ENCODE assay signal across 6 cellular contexts in the genomic region with DNA sequence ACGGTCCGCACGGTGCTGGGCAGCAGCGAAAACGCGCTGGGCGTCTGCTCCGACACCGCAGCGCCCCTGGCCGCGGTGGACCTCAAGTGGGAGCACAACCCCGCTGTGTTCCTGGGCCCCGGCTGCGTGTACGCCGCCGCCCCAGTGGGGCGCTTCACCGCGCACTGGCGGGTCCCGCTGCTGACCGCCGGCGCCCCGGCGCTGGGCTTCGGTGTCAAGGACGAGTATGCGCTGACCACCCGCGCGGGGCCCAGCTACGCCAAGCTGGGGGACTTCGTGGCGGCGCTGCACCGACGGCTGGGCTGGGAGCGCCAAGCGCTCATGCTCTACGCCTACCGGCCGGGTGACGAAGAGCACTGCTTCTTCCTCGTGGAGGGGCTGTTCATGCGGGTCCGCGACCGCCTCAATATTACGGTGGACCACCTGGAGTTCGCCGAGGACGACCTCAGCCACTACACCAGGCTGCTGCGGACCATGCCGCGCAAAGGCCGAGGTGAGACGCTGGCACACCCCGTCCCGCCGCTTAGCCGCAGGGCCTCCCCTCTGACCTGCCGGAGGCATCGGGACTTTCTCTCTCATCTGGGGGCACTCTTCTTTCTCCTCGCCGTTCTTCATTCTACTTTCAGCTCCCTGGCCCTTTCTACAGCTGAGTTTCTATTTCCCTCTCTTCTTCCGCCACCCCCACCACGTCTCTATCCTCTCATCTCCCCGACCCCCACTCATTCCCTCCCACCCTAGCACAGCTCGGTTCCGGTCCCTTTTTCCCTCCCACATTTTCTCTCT. TPM values are rescaled to one million over a fixed set of nuclear protein-coding genes. Genes with fewer than 3 reads are reported as not detected.
DNase-seq lines count a peak whose midpoint lies in the region; ATAC-seq and TF ChIP-seq lines count a peak whose summit lies in the region.

No MANE protein-coding gene starts in this region.

- TF ChIP-seq CTCF in Panc1 (IDR thresholded peaks at IDR 0.05) (no peak), chondrocyte (IDR thresholded peaks at IDR 0.05) (peak; percentile 56), osteoblast (IDR thresholded peaks at IDR 0.05; ENCODE audit: extremely low read depth, low read depth, low read length) (no peak)

- no peaks in the 10 kb centered on the region for H3K79me2 ChIP-seq in osteoblast (ENCODE audit: insufficient read depth, low read length)

- H3K27me3 ChIP-seq in Panc1 (ENCODE audit: control insufficient read depth, insufficient read depth, low read length) (peaks cover 7% of the 10 kb centered on the region), osteoblast (ENCODE audit: insufficient read depth, low read length) (peaks cover 47% of the 10 kb centered on the region)

- H3K27ac ChIP-seq in Panc1 (ENCODE audit: low read length), result no peak overlapping the region
- H3K27ac ChIP-seq in osteoblast (ENCODE audit: low read depth, low read length), result no peak overlapping the region

- H3K9me3 Mint-ChIP-seq in chondrocyte (ENCODE audit: low read depth), result no peaks in the 10 kb centered on the region

- no peaks in the 10 kb centered on the region for H3K36me3 Mint-ChIP-seq in chondrocyte (ENCODE audit: low read depth)

- H3K4me3 ChIP-seq in Panc1 (ENCODE audit: low read depth in 2 of 2, low read length in 2 of 2) (peak overlapping the region; percentile 33 to 63), osteoblast (ENCODE audit: insufficient read depth, low read length) (peak overlapping the region; percentile 59)

- H4K20me1 ChIP-seq in osteoblast (ENCODE audit: insufficient read depth, low read length), result no peaks in the 10 kb centered on the region

- H3K4me2 ChIP-seq in osteoblast (ENCODE audit: insufficient read depth, low read length), result peak overlapping the region; percentile 79

- H3K9me3 ChIP-seq in Panc1 (ENCODE audit: control insufficient read depth, insufficient read depth, low read depth, low read length), result no peaks in the 10 kb centered on the region
- H3K9me3 ChIP-seq in osteoblast (ENCODE audit: low read depth, low read length), result no peaks in the 10 kb centered on the region

- H3K4me1 ChIP-seq in Panc1 (ENCODE audit: control insufficient read depth, insufficient read depth, low read length), result peaks cover 10% of the 10 kb centered on the region; the same call in 1 of the 2 replicates
- H3K4me1 ChIP-seq in osteoblast (ENCODE audit: insufficient read depth, low read length), result peaks cover 11% of the 10 kb centered on the region

- POLR2A ChIA-PET in Panc1 (lab: Charles Lee), result interaction anchor here (0.5 kb wide), 1 partner anchor 14 kb away, joined by 6 read pairs; no protein-coding TSS in a partner anchor

- no TSS peak for BruUV-seq in Panc1 (replicated peaks; lab: Mats Ljungman, UMichigan)

- CTCF ChIA-PET in Panc1 (lab: Charles Lee), result interaction anchor here (0.7 kb wide), 1 partner anchor 326 kb away, joined by 19 read pairs; no protein-coding TSS in a partner anchor

- H3K36me3 ChIP-seq in Panc1 (ENCODE audit: control insufficient read depth, insufficient read depth, low read length) (no peaks in the 10 kb centered on the region), osteoblast (ENCODE audit: insufficient read depth, low read length) (no peaks in the 10 kb centered on the region)

- H3K27ac Mint-ChIP-seq in chondrocyte (ENCODE audit: unreplicated experiment), result no peak overlapping the region

- peak; percentile 67 for ATAC-seq in Panc1
- no peak for ATAC-seq in GM18870 (IDR thresholded peaks at IDR 0.05; ENCODE audit: unreplicated experiment)

- H2AFZ ChIP-seq in osteoblast (ENCODE audit: low read length), result peak overlapping the region; percentile 76

- intact Hi-C loops in Panc1 (cut with micrococcal nuclease; ENCODE audit: unreplicated experiment), result loop anchor here (5.0 kb wide), 2 partner anchors 93 to 308 kb away; a partner anchor contains a TSS

- peak overlapping the region; percentile 36 for H3K4me3 Mint-ChIP-seq in chondrocyte (ENCODE audit: unreplicated experiment)

- no peak for DNase-seq in Panc1 (ENCODE audit: low read depth, low spot score)
- DNase-seq in chondrocyte (ENCODE audit: low spot score), result no peak
- DNase-seq in osteoblast (ENCODE audit: insufficient read length, low spot score, missing footprints), result peak; percentile 73
- DNase-seq in pons (ENCODE audit: low spot score), result no peak
- DNase-seq in hippocampal formation (lab: John Stamatoyannopoulos, UW), result no peak

- peaks cover 39% of the 10 kb centered on the region for H3K27me3 Mint-ChIP-seq in chondrocyte (ENCODE audit: low read depth)

- in situ Hi-C loops in Panc1 (cut with HindIII; ENCODE audit: low pct_unique_long_range_greater_than_20kb, low sequenced_read_pairs), result no loop called here

- peaks cover 18% of the 10 kb centered on the region for H3K4me1 Mint-ChIP-seq in chondrocyte (ENCODE audit: low read depth)

RNA-seq across cellular contexts. Expression of a gene that starts 1.0 kb away (rescaled TPM):
- 0.36 TPM for total RNA-seq in Panc1 (2021; ENCODE audit: unreplicated experiment)
- polyA plus RNA-seq in Panc1 (2012; ENCODE audit: insufficient read length), result 0.07 TPM
- total RNA-seq in chondrocyte, result 0.21 to 0.27 TPM in 2 of 3 replicates, not detected in the other
- under 0.01 TPM in 1 of 2 replicates, not detected in the other for total RNA-seq in osteoblast

RNA-seq across cellular contexts. Expression of a gene that starts 8.7 kb away (rescaled TPM):
- total RNA-seq in Panc1 (2021; ENCODE audit: unreplicated experiment), result 221 TPM
- 155 TPM for polyA plus RNA-seq in Panc1 (2012; ENCODE audit: insufficient read length)
- total RNA-seq in chondrocyte, result 120 to 164 TPM (median 122 TPM) in 3 replicates
- 130 and 142 TPM in 2 replicates for total RNA-seq in osteoblast

RNA-seq across cellular contexts. Expression of a gene that starts 21.0 kb away (rescaled TPM):
- total RNA-seq in Panc1 (2021; ENCODE audit: unreplicated experiment) (46.8 TPM), chondrocyte (31.1 to 41.8 TPM (median 35.9 TPM) in 3 replicates), osteoblast (53.6 TPM in 2 replicates)
- 45.1 TPM for polyA plus RNA-seq in Panc1 (2012; ENCODE audit: insufficient read length)

RNA-seq across cellular contexts. Expression of a gene that starts 45.7 kb away (rescaled TPM):
- 87.0 TPM for total RNA-seq in Panc1 (2021; ENCODE audit: unreplicated experiment)
- polyA plus RNA-seq in Panc1 (2012; ENCODE audit: insufficient read length), result 94.2 TPM
- 44.4 to 56.9 TPM (median 47.9 TPM) in 3 replicates for total RNA-seq in chondrocyte
- 38.9 and 40.9 TPM in 2 replicates for total RNA-seq in osteoblast

RNA-seq across cellular contexts. Expression of a gene that starts 48.3 kb away (rescaled TPM):
- total RNA-seq in Panc1 (2021; ENCODE audit: unreplicated experiment) (77.3 TPM), chondrocyte (48.6 to 61.0 TPM (median 49.1 TPM) in 3 replicates), osteoblast (42.4 and 42.7 TPM in 2 replicates)
- polyA plus RNA-seq in Panc1 (2012; ENCODE audit: insufficient read length), result 71.5 TPM
